8 cellular contexts compared by ENCODE assay signal in genomic region chr2:181457121-181457740, GRCh38. TPM values are rescaled to one million over a fixed set of nuclear protein-coding genes. Genes with fewer than 3 reads are reported as not detected.
A peak's percentile ranks its signal among the peaks of the same experiment; 100 is the strongest.
DNase-seq lines count a peak whose midpoint lies in the region; ATAC-seq and TF ChIP-seq lines count a peak whose summit lies in the region.

TSS of gene ITGA4 (plus strand) at chr2:181457386. CDS start at chr2:181457655, 269 bp downstream.

- H3K36me3 ChIP-seq in stomach = no peaks in the 10 kb centered on the region

- peaks cover 74% of the 10 kb centered on the region for H3K27me3 Mint-ChIP-seq in nephron progenitor cell (ENCODE audit: low read depth, poor library complexity)

- no peaks in the 10 kb centered on the region for H3K9me3 ChIP-seq in stomach

- peak within 1 kb of the TSS; percentile 86 for H3K4me3 Mint-ChIP-seq in nephron progenitor cell

- H3K27ac Mint-ChIP-seq in nephron progenitor cell = no peak within 1 kb of the TSS

- DNase-seq in AG08396 (ENCODE audit: low spot score) (peak; percentile 90), NOMO-1 treated with DMSO at 0.1 percent for 48 hours (lab: John Stamatoyannopoulos, UW; ENCODE audit: unreplicated experiment) (peak; percentile 88), activated T-cell treated with anti-CD3 and anti-CD28 coated beads for 4 hours (peak; percentile 71), fibroblast of gingiva (ENCODE audit: low read depth) (peak; percentile 79), nephron progenitor cell (peak; percentile 88), stomach (peak; percentile 66)

- peaks cover 7% of the 10 kb centered on the region for H3K4me1 Mint-ChIP-seq in nephron progenitor cell

- TF ChIP-seq EP300 in stomach (IDR thresholded peaks at IDR 0.05) = no peak

- peaks cover 0 to 34% (median 18%) of the 10 kb centered on the region in 3 donors for H3K27me3 ChIP-seq in stomach

- TF ChIP-seq CTCF in nephron progenitor cell (IDR thresholded peaks at IDR 0.05) = peak; percentile 66
- peak in 5 of 7 experiments; percentile 16 to 58 (median 41) for TF ChIP-seq CTCF in stomach (IDR thresholded peaks at IDR 0.05)

- no peak for TF ChIP-seq POLR2A in stomach (IDR thresholded peaks at IDR 0.05)

- H3K36me3 Mint-ChIP-seq in nephron progenitor cell (ENCODE audit: low read depth) = no peaks in the 10 kb centered on the region

- WGBS in stomach, 5 donors = 1 to 4% (median 1%) methylated on average over 37 to 67 of the region's 67 CpGs

- ATAC-seq in GM18861 (IDR thresholded peaks at IDR 0.05; ENCODE audit: unreplicated experiment) = peak; percentile 57
- ATAC-seq in HG03066 (IDR thresholded peaks at IDR 0.05; ENCODE audit: low read depth, unreplicated experiment) = peak; percentile 64

- intact Hi-C loops in stomach (cut with DNase I; ENCODE audit: low total_unique reads) = no loop called here

- H3K4me1 ChIP-seq in stomach = peaks cover 0 to 29% (median 19%) of the 10 kb centered on the region in 4 donors

- peak within 1 kb of the TSS; percentile 45 to 61 (median 50) for H3K4me3 ChIP-seq in stomach

- H3K27ac ChIP-seq in stomach = peak within 1 kb of the TSS; percentile 74 to 83 (median 80)

- no peaks in the 10 kb centered on the region for H3K9me3 Mint-ChIP-seq in nephron progenitor cell

RNA-seq across cellular contexts. Expression of gene ITGA4, which starts in this region (rescaled TPM):
- total RNA-seq in stomach = 10 to 100 TPM in 3 of 5 donors, 1 to 10 TPM in 2; 7.6 to 48.4 (median 39.8) TPM
- polyA plus RNA-seq in stomach = 1 to 10 TPM in 2 of 3 donors, under 1 TPM in 1; 0.45 to 1.7 (median 1.2) TPM

Comparison
In these comparisons a context has a peak if more than half of its experiments do, and no peak if none do; other contexts are left out.
1. Peak in every context shown above with its lines: DNase-seq, ATAC-seq, H3K4me3 ChIP-seq and H3K27ac ChIP-seq.